Comparison of ENCODE assay signal across 8 cellular contexts in genomic region chr22:47209077-47209514, GRCh38.
"Had no signal": no experiment of that assay in that cellular context is flagged by ENCODE, and none has a peak within 500 bp of the region (broad histone marks: within the 10 kb centered on the region; RNA-seq: fewer than 3 reads in every experiment).

No MANE protein-coding gene starts in this region.

- H3K27me3 ChIP-seq: body of pancreas, ovary, SJCRH30, upper lobe of left lung had no signal

- H3K36me3 ChIP-seq: ovary, SJCRH30, upper lobe of left lung had no signal

- ATAC-seq: body of pancreas; stimulated activated naive B cell treated with anti-CD40 and anti-IgM and Interleukin-4, amounts not matched to agents 10 μg/mL and 1 μg/mL and 100 μg/mL, for 72 hours had no signal

- DNase-seq: activated effector memory CD4-positive, alpha-beta T cell treated with Interleukin-2 at 50 U/mL for 16 hours; mammary epithelial cell; SJCRH30; stimulated activated naive B cell treated with anti-CD40 and anti-IgM and Interleukin-4, amounts not matched to agents 10 μg/mL and 1 μg/mL and 100 μg/mL, for 72 hours had no signal

- H3K4me1 ChIP-seq: body of pancreas, SJCRH30, upper lobe of left lung had no signal

- H3K27ac ChIP-seq: body of pancreas, ovary, SJCRH30, skin epidermis, upper lobe of left lung had no signal

- H3K4me3 ChIP-seq: body of pancreas, ovary, SJCRH30, skin epidermis, upper lobe of left lung had no signal

- H3K9me3 ChIP-seq: body of pancreas, ovary, SJCRH30, upper lobe of left lung had no signal
